ENCODE assay signal across 18 cellular contexts in the genomic region with DNA sequence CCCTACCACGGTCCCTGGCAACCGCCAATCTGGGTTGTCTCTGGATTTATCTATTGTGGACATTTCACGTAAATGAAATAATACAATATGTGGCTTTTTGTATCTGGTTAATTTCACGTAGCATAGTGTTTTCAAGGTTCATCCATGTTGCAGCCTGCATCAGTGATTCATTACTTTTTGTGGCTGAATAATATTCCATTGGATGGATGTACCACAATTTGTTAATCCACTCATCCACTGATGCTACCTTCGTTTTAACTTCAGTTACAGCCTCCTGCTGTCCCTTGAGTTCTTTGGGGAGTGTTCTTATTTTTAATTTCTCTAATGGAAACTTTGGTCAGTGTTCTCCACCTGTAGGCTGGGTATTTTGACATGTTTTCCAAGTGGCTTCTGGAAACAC. TPM values are rescaled to one million over a fixed set of nuclear protein-coding genes. Genes with fewer than 3 reads are reported as not detected.
DNase-seq lines count a peak whose midpoint lies in the region; ATAC-seq, FAIRE-seq and TF ChIP-seq lines count a peak whose summit lies in the region.
"Had no signal": no experiment of that assay in that cellular context is flagged by ENCODE, and none has a peak within 500 bp of the region (broad histone marks: within the 10 kb centered on the region; RNA-seq: fewer than 3 reads in every experiment).

No MANE protein-coding gene starts in this region.

- intact Hi-C loops in CD4-positive, alpha-beta T cell (cut with DNase I, micrococcal nuclease): no loop called here

- no peak overlapping the region for H3K4me3 Mint-ChIP-seq in T-helper 2 cell treated with Interferon-gamma antibody and Interleukin-4, amounts not matched to agents 5 μg/mL and 100 μg/mL, for 36 hours
- H3K4me3 Mint-ChIP-seq in CD4-positive, alpha-beta T cell: no peak overlapping the region
- H3K4me3 Mint-ChIP-seq in IgD-negative memory B cell (no peak overlapping the region), neural crest cell (no peak overlapping the region)
- H3K4me3 Mint-ChIP-seq: CD4-positive, CD25-positive, alpha-beta regulatory T cell; H9 had no signal

- CTCF ChIA-PET in CD4-positive, alpha-beta T cell (lab: Charles Lee): no interaction called here

- POLR2A ChIA-PET in CD4-positive, alpha-beta T cell (lab: Charles Lee): interaction anchor here (1.0 kb wide), 1 partner anchor 49 kb away, joined by 3 read pairs; no protein-coding TSS in a partner anchor

- peak overlapping the region; percentile 55 for H3K27ac Mint-ChIP-seq in T-helper 2 cell treated with Interferon-gamma antibody and Interleukin-4, amounts not matched to agents 5 μg/mL and 100 μg/mL, for 36 hours
- H3K27ac Mint-ChIP-seq in CD4-positive, alpha-beta T cell: peak overlapping the region; percentile 22
- H3K27ac Mint-ChIP-seq in IgD-negative memory B cell: peak overlapping the region in 2 of 3 donors; percentile 5 to 34
- peak overlapping the region; percentile 36 for H3K27ac Mint-ChIP-seq in neural crest cell (ENCODE audit: unreplicated experiment)
- H3K27ac Mint-ChIP-seq: H9 had no signal

- no peaks in the 10 kb centered on the region for H3K9me3 Mint-ChIP-seq in T-helper 2 cell treated with Interferon-gamma antibody and Interleukin-4, amounts not matched to agents 5 μg/mL and 100 μg/mL, for 36 hours
- peaks cover 2% of the 10 kb centered on the region for H3K9me3 Mint-ChIP-seq in CD4-positive, alpha-beta T cell
- no peaks in the 10 kb centered on the region for H3K9me3 Mint-ChIP-seq in IgD-negative memory B cell
- H3K9me3 Mint-ChIP-seq in neural crest cell: peaks cover 3% of the 10 kb centered on the region

- in situ Hi-C loops in ACHN (cut with HindIII; ENCODE audit: low pct_ligation_motif_present, low pct_unique_long_range_greater_than_20kb, low sequenced_read_pairs): no loop called here

- DNase-seq in T-helper 2 cell treated with Interferon-gamma antibody and Interleukin-4, amounts not matched to agents 5 μg/mL and 100 μg/mL, for 36 hours (ENCODE audit: low spot score): no peak
- DNase-seq in T-helper 2 cell: no peak
- no peak for DNase-seq in CD4-positive, alpha-beta T cell
- DNase-seq in neural crest cell (ENCODE audit: low read depth, low spot score): no peak
- no peak for DNase-seq in urothelium cell line (ENCODE audit: low spot score)
- DNase-seq in ACHN: no peak
- DNase-seq: 8988T; CD4-positive, CD25-positive, alpha-beta regulatory T cell; DMS153; DMS79 treated with DMSO at 0.1 percent for 48 hours; EL; GOT3; H9 had no signal

- peaks cover 13% of the 10 kb centered on the region for H3K4me1 Mint-ChIP-seq in T-helper 2 cell treated with Interferon-gamma antibody and Interleukin-4, amounts not matched to agents 5 μg/mL and 100 μg/mL, for 36 hours (ENCODE audit: low read depth)
- peaks cover 22% of the 10 kb centered on the region for H3K4me1 Mint-ChIP-seq in CD4-positive, alpha-beta T cell (ENCODE audit: low read depth)
- H3K4me1 Mint-ChIP-seq in IgD-negative memory B cell (peaks cover 8 to 27% (median 16%) of the 10 kb centered on the region in 3 donors), neural crest cell (peaks cover 41% of the 10 kb centered on the region)

- TF ChIP-seq CTCF in CD4-positive, alpha-beta T cell (IDR thresholded peaks at IDR 0.05): no peak
- TF ChIP-seq CTCF in neural crest cell (conservative IDR thresholded peaks at IDR 0.05): no peak

- no peak for FAIRE-seq in urothelium cell line (lab: Jason Lieb, UNC)
- FAIRE-seq: D721Med, G401.6, GM12891 had no signal

- peaks cover 5% of the 10 kb centered on the region for H3K36me3 Mint-ChIP-seq in T-helper 2 cell treated with Interferon-gamma antibody and Interleukin-4, amounts not matched to agents 5 μg/mL and 100 μg/mL, for 36 hours (ENCODE audit: low read depth)
- peaks cover 11% of the 10 kb centered on the region for H3K36me3 Mint-ChIP-seq in CD4-positive, alpha-beta T cell (ENCODE audit: low read depth)
- H3K36me3 Mint-ChIP-seq in IgD-negative memory B cell: peaks cover 15% of the 10 kb centered on the region
- peaks cover 5% of the 10 kb centered on the region for H3K36me3 Mint-ChIP-seq in neural crest cell (ENCODE audit: low read depth)

- H3K27me3 ChIP-seq in CD4-positive, alpha-beta T cell (ENCODE audit: control insufficient read depth, insufficient read depth, low read length): no peaks in the 10 kb centered on the region
- H3K27me3 ChIP-seq: BLaER1 treated with 17β-estradiol and CSF1 and Interleukin-3, amounts not matched to agents 10 nM and 100 nM had no signal

- no peak overlapping the region for H3K27ac ChIP-seq in CD4-positive, alpha-beta T cell (ENCODE audit: low read depth, low read length)
- H3K27ac ChIP-seq: BLaER1 treated with 17β-estradiol and CSF1 and Interleukin-3, amounts not matched to agents 10 nM and 100 nM had no signal

- ATAC-seq in CD4-positive, alpha-beta T cell (ENCODE audit: poor library complexity): no peak

- no peaks in the 10 kb centered on the region for H3K27me3 Mint-ChIP-seq in T-helper 2 cell treated with Interferon-gamma antibody and Interleukin-4, amounts not matched to agents 5 μg/mL and 100 μg/mL, for 36 hours (ENCODE audit: low read depth)
- no peaks in the 10 kb centered on the region for H3K27me3 Mint-ChIP-seq in CD4-positive, alpha-beta T cell
- H3K27me3 Mint-ChIP-seq in IgD-negative memory B cell (no peaks in the 10 kb centered on the region), neural crest cell (ENCODE audit: low read depth) (no peaks in the 10 kb centered on the region)
- H3K27me3 Mint-ChIP-seq: CD4-positive, CD25-positive, alpha-beta regulatory T cell had no signal

- H3K9me3 ChIP-seq in CD4-positive, alpha-beta T cell (ENCODE audit: control insufficient read depth, low read length): no peaks in the 10 kb centered on the region

RNA-seq across cellular contexts. Expression of a gene that starts 49.5 kb away (rescaled TPM):
- total RNA-seq in CD4-positive, alpha-beta T cell: 10 to 100 TPM; 19.2 to 20.8 TPM
- 18.1 TPM for polyA plus RNA-seq in IgD-negative memory B cell
- 13.5 and 13.9 TPM in 2 replicates for total RNA-seq in neural crest cell
